ENCODE assay signal across 20 cellular contexts in the genomic region with DNA sequence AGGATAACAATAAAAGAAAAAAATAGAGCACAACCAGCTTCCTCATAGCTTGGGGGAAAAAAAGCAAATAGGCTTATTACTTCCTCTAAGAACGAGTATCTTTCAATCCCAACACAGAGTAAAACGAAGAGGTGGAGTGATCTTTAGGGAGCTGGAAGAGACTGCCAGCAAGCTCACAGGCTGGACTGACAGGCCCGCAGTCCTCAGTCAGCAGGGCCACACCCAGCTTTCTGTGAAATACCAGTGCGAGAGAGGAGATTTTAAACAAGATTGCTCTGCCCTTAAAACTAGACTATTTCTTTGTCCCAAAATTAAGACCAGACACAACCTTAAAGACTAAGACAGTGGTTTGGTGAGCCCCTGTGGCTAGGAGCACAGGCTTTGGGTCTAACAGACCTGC. TPM values are rescaled to one million over a fixed set of nuclear protein-coding genes. Genes with fewer than 3 reads are reported as not detected.
DNase-seq lines count a peak whose midpoint lies in the region; ATAC-seq and TF ChIP-seq lines count a peak whose summit lies in the region.
"Had no signal": no experiment of that assay in that cellular context is flagged by ENCODE, and none has a peak within 500 bp of the region (broad histone marks: within the 10 kb centered on the region; RNA-seq: fewer than 3 reads in every experiment).

No MANE protein-coding gene starts in this region.

- H3K27ac Mint-ChIP-seq in activated CD4-positive, alpha-beta memory T cell treated with anti-CD3 and anti-CD28 coated beads, Interleukin-2, amount 10 ng/mL, durations not matched to agents 7 days and 5 days: peak overlapping the region; percentile 61
- H3K27ac Mint-ChIP-seq in activated CD4-positive, alpha-beta memory T cell treated with anti-CD3 and anti-CD28 coated beads for 36 hours: no peak overlapping the region
- H3K27ac Mint-ChIP-seq: B cell had no signal

- no peaks in the 10 kb centered on the region for H3K27me3 ChIP-seq in stomach

- peaks cover 0 to 8% (median 0%) of the 10 kb centered on the region in 4 donors for H3K4me1 ChIP-seq in stomach

- H3K4me3 ChIP-seq in stomach: no peak overlapping the region
- H3K4me3 ChIP-seq: SK-N-MC had no signal

- no peaks in the 10 kb centered on the region for H3K27me3 Mint-ChIP-seq in activated CD4-positive, alpha-beta memory T cell treated with anti-CD3 and anti-CD28 coated beads, Interleukin-2, amount 10 ng/mL, durations not matched to agents 7 days and 5 days
- H3K27me3 Mint-ChIP-seq in activated CD4-positive, alpha-beta memory T cell treated with anti-CD3 and anti-CD28 coated beads for 36 hours: no peaks in the 10 kb centered on the region
- H3K27me3 Mint-ChIP-seq: B cell had no signal

- peaks cover 46% of the 10 kb centered on the region for H3K36me3 Mint-ChIP-seq in activated CD4-positive, alpha-beta memory T cell treated with anti-CD3 and anti-CD28 coated beads, Interleukin-2, amount 10 ng/mL, durations not matched to agents 7 days and 5 days (ENCODE audit: low read depth)
- H3K36me3 Mint-ChIP-seq in activated CD4-positive, alpha-beta memory T cell treated with anti-CD3 and anti-CD28 coated beads for 36 hours: peaks cover 33% of the 10 kb centered on the region

- H3K36me3 ChIP-seq in stomach: peaks cover 26 to 94% (median 88%) of the 10 kb centered on the region in 4 donors

- intact Hi-C loops in activated CD4-positive, alpha-beta memory T cell treated with anti-CD3 and anti-CD28 coated beads for 36 hours (cut with micrococcal nuclease): no loop called here
- intact Hi-C loops in left colon (cut with DNase I, micrococcal nuclease): no loop called here
- intact Hi-C loops in stomach (cut with DNase I; ENCODE audit: low total_unique reads): no loop called here

- H3K4me1 Mint-ChIP-seq in activated CD4-positive, alpha-beta memory T cell treated with anti-CD3 and anti-CD28 coated beads, Interleukin-2, amount 10 ng/mL, durations not matched to agents 7 days and 5 days: peaks cover 14% of the 10 kb centered on the region
- H3K4me1 Mint-ChIP-seq in activated CD4-positive, alpha-beta memory T cell treated with anti-CD3 and anti-CD28 coated beads for 36 hours (ENCODE audit: low read depth): peaks cover 10% of the 10 kb centered on the region
- H3K4me1 Mint-ChIP-seq: B cell had no signal

- no peak overlapping the region for H3K4me3 Mint-ChIP-seq in activated CD4-positive, alpha-beta memory T cell treated with anti-CD3 and anti-CD28 coated beads, Interleukin-2, amount 10 ng/mL, durations not matched to agents 7 days and 5 days
- no peak overlapping the region for H3K4me3 Mint-ChIP-seq in activated CD4-positive, alpha-beta memory T cell treated with anti-CD3 and anti-CD28 coated beads for 36 hours
- H3K4me3 Mint-ChIP-seq: B cell had no signal

- no peak for TF ChIP-seq CTCF in stomach (IDR thresholded peaks at IDR 0.05)

- TF ChIP-seq POLR2A in erythroblast (IDR thresholded peaks at IDR 0.05; ENCODE audit: low read length) (no peak), stomach (IDR thresholded peaks at IDR 0.05) (no peak)

- WGBS in stomach, 5 donors: 34 to 60% (median 47%) methylated on average over 4 of the region's 4 CpGs

- no peak overlapping the region for H3K27ac ChIP-seq in stomach
- H3K27ac ChIP-seq: HL-60, SK-N-MC had no signal

- no peaks in the 10 kb centered on the region for H3K9me3 ChIP-seq in stomach

- TF ChIP-seq EP300 in stomach (IDR thresholded peaks at IDR 0.05): no peak

- DNase-seq in activated CD4-positive, alpha-beta memory T cell treated with anti-CD3 and anti-CD28 coated beads, Interleukin-2, amount 10 ng/mL, durations not matched to agents 7 days and 5 days: no peak
- no peak for DNase-seq in activated CD4-positive, alpha-beta memory T cell treated with anti-CD3 and anti-CD28 coated beads for 36 hours
- DNase-seq in erythroblast (lab: John Stamatoyannopoulos, UW) (peak; percentile 33 to 36), left colon (no peak), stomach (no peak)
- DNase-seq: DMS53, GDM1, KBM-7, NCI-H1092 treated with DMSO at 0.1 percent for 48 hours, NCI-H1436 treated with DMSO at 0.1 percent for 48 hours, NCI-H446, NCI-H526 treated with DMSO at 0.1 percent for 48 hours, Right ventricle myocardium superior had no signal

- no peaks in the 10 kb centered on the region for H3K9me3 Mint-ChIP-seq in activated CD4-positive, alpha-beta memory T cell treated with anti-CD3 and anti-CD28 coated beads, Interleukin-2, amount 10 ng/mL, durations not matched to agents 7 days and 5 days
- H3K9me3 Mint-ChIP-seq in activated CD4-positive, alpha-beta memory T cell treated with anti-CD3 and anti-CD28 coated beads for 36 hours: no peaks in the 10 kb centered on the region

- ATAC-seq in left colon (peak; percentile 93), GM18873 (IDR thresholded peaks at IDR 0.05; ENCODE audit: low FRiP score, unreplicated experiment) (no peak), GM21576 (IDR thresholded peaks at IDR 0.05; ENCODE audit: unreplicated experiment) (no peak)
- ATAC-seq: HCT116, HepG2 had no signal

- POLR2A ChIA-PET in activated CD4-positive, alpha-beta memory T cell treated with anti-CD3 and anti-CD28 coated beads, Interleukin-2, amount 10 ng/mL, durations not matched to agents 7 days and 5 days (lab: Charles Lee): no interaction called here
- POLR2A ChIA-PET in activated CD4-positive, alpha-beta memory T cell treated with anti-CD3 and anti-CD28 coated beads for 36 hours (lab: Charles Lee): no interaction called here

- CTCF ChIA-PET in activated CD4-positive, alpha-beta memory T cell treated with anti-CD3 and anti-CD28 coated beads, Interleukin-2, amount 10 ng/mL, durations not matched to agents 7 days and 5 days (lab: Charles Lee): interaction anchor here (1.1 kb wide), 1 partner anchor 30 kb away, joined by 3 read pairs; no protein-coding TSS in a partner anchor
- CTCF ChIA-PET in activated CD4-positive, alpha-beta memory T cell treated with anti-CD3 and anti-CD28 coated beads for 36 hours (lab: Charles Lee): no interaction called here

RNA-seq across cellular contexts. Expression of a gene that starts 32.9 kb away (rescaled TPM):
- 10 to 100 TPM; 63.8 to 66.3 TPM for total RNA-seq in activated CD4-positive, alpha-beta memory T cell treated with anti-CD3 and anti-CD28 coated beads, Interleukin-2, amount 10 ng/mL, durations not matched to agents 7 days and 5 days
- 10 to 100 TPM; 54.3 to 56.8 TPM for total RNA-seq in activated CD4-positive, alpha-beta memory T cell treated with anti-CD3 and anti-CD28 coated beads for 36 hours
- total RNA-seq in left colon: 10 to 100 TPM; 61.5 to 66.8 TPM
- total RNA-seq in stomach: 100 to 1,000 TPM in 1 of 5 donors, 10 to 100 TPM in 4; 30.4 to 119 (median 51.4) TPM
- 10 to 100 TPM; 24.1 to 51.6 (median 29.9) TPM for polyA plus RNA-seq in stomach

RNA-seq across cellular contexts. Expression of a gene that starts 33.5 kb away (rescaled TPM):
- total RNA-seq in activated CD4-positive, alpha-beta memory T cell treated with anti-CD3 and anti-CD28 coated beads, Interleukin-2, amount 10 ng/mL, durations not matched to agents 7 days and 5 days: 10 to 100 TPM; 79.2 to 83.7 TPM
- total RNA-seq in activated CD4-positive, alpha-beta memory T cell treated with anti-CD3 and anti-CD28 coated beads for 36 hours: 10 to 100 TPM; 86.6 to 90.4 TPM
- 10 to 100 TPM; 53.2 to 58.5 TPM for total RNA-seq in left colon
- total RNA-seq in stomach: 10 to 100 TPM in 3 of 5 donors, 1 to 10 TPM in 2; 2.3 to 48.3 (median 11.7) TPM
- polyA plus RNA-seq in stomach: 10 to 100 TPM in 2 of 3 donors, 1 to 10 TPM in 1; 9.5 to 16.6 (median 11.0) TPM

Comparison
In these comparisons a context has a peak if more than half of its experiments do, and no peak if none do; other contexts are left out.
1. DNase-seq: peak in erythroblast (2 of 2); none in activated CD4-positive, alpha-beta memory T cell treated with anti-CD3 and anti-CD28 coated beads, Interleukin-2, amount 10 ng/mL, durations not matched to agents 7 days and 5 days (single experiment), activated CD4-positive, alpha-beta memory T cell treated with anti-CD3 and anti-CD28 coated beads for 36 hours (single experiment), left colon (0 of 2) and stomach (single experiment).